ENCODE assay signal across 7 cellular contexts in genomic region chr5:28831042-28831441, GRCh38.
"Had no signal": no experiment of that assay in that cellular context is flagged by ENCODE, and none has a peak within 500 bp of the region (broad histone marks: within the 10 kb centered on the region; RNA-seq: fewer than 3 reads in every experiment).

No MANE protein-coding gene starts in this region.

- H2AFZ ChIP-seq: GM23248 had no signal

- H3K4me3 ChIP-seq: GM23248 had no signal

- H3K9ac ChIP-seq: GM23248 had no signal

- DNase-seq: GM23248, H9, HCEC 1CT, KBM-7 had no signal

- FAIRE-seq: H1, H54, HTR-8/SVneo had no signal

- H3K27ac ChIP-seq: GM23248 had no signal
